ENCODE assay signal across 17 cellular contexts in the genomic region with DNA sequence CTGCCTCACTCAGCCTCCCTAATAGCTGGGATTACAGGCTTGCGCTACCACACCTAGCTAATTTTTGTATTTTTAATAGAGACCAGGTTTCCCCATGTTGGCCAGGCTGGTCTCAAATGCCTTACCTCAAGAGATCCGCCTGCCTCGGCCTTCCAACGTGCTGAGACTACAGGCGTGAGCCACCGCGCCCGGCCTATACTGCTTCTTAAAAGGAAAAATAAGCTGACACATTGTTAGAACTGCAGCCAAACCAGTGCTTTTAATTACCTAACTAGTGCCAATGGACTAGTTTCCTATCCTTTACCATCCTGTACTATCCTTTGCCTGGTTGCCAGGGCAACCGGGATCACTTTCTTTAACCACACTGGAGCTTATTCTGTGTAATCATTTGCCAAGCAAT.
DNase-seq lines count a peak whose midpoint lies in the region; TF ChIP-seq lines count a peak whose summit lies in the region.
"Had no signal": no experiment of that assay in that cellular context is flagged by ENCODE, and none has a peak within 500 bp of the region (broad histone marks: within the 10 kb centered on the region; RNA-seq: fewer than 3 reads in every experiment).

No MANE protein-coding gene starts in this region.

- H3K9me2 ChIP-seq in hepatocyte (replicated peaks; ENCODE audit: insufficient read depth), result no peaks in the 10 kb centered on the region

- no peak overlapping the region for H2AFZ ChIP-seq in hepatocyte
- no peak overlapping the region for H2AFZ ChIP-seq in trophoblast cell (ENCODE audit: insufficient read depth, low read length, poor library complexity)
- H2AFZ ChIP-seq: GM23338 had no signal

- intact Hi-C loops in posterior vena cava (cut with DNase I), result no loop called here

- no peaks in the 10 kb centered on the region for H3K79me1 ChIP-seq in trophoblast cell (ENCODE audit: low read length)

- H2BK120ac ChIP-seq in trophoblast cell (ENCODE audit: insufficient read depth, low read length, poor library complexity), result no peak overlapping the region

- H3K9me3 ChIP-seq in hepatocyte (ENCODE audit: low read depth), result no peaks in the 10 kb centered on the region
- H3K9me3 ChIP-seq in trophoblast cell (ENCODE audit: insufficient read depth, low read depth, low read length), result no peaks in the 10 kb centered on the region

- H3K4me1 ChIP-seq in hepatocyte (ENCODE audit: insufficient read depth) (no peaks in the 10 kb centered on the region), trophoblast cell (ENCODE audit: control insufficient read depth in 1 of 2, insufficient read depth in 2 of 2, low read length in 2 of 2) (no peaks in the 10 kb centered on the region)

- no peak overlapping the region for H2AK5ac ChIP-seq in trophoblast cell (ENCODE audit: low read length)

- H4K91ac ChIP-seq in trophoblast cell (ENCODE audit: low read depth, low read length), result no peak overlapping the region

- no peak for TF ChIP-seq CTCF in hepatocyte (IDR thresholded peaks at IDR 0.05; ENCODE audit: poor library complexity)

- no peak overlapping the region for H4K12ac ChIP-seq in trophoblast cell (ENCODE audit: low read depth, low read length)

- H3K27ac ChIP-seq in hepatocyte, result no peak overlapping the region
- no peak overlapping the region for H3K27ac ChIP-seq in trophoblast cell (ENCODE audit: low read depth, low read length)

- H3K27me3 ChIP-seq in hepatocyte, result no peaks in the 10 kb centered on the region
- no peaks in the 10 kb centered on the region for H3K27me3 ChIP-seq in trophoblast cell (ENCODE audit: insufficient read depth, low read length)

- no peak overlapping the region for H2BK12ac ChIP-seq in trophoblast cell (ENCODE audit: low read length)

- H3K4me3 ChIP-seq in hepatocyte (no peak overlapping the region), trophoblast cell (ENCODE audit: low read depth, low read length) (no peak overlapping the region)
- H3K4me3 ChIP-seq: GM12878, GM23338 had no signal

- H3K79me2 ChIP-seq in hepatocyte, result no peaks in the 10 kb centered on the region
- no peaks in the 10 kb centered on the region for H3K79me2 ChIP-seq in trophoblast cell (ENCODE audit: control insufficient read depth, insufficient read depth, low read length, poor library complexity)

- H3K36me3 ChIP-seq in hepatocyte (replicated peaks; ENCODE audit: insufficient read depth, low read depth), result no peaks in the 10 kb centered on the region
- H3K36me3 ChIP-seq in trophoblast cell (ENCODE audit: control insufficient read depth in 1 of 2, insufficient read depth in 2 of 2, low read length in 2 of 2), result no peaks in the 10 kb centered on the region

- no peak overlapping the region for H2BK5ac ChIP-seq in trophoblast cell (ENCODE audit: low read depth, low read length, poor library complexity)

- no peak overlapping the region for H3K4ac ChIP-seq in trophoblast cell (ENCODE audit: low read depth, low read length)

- no peaks in the 10 kb centered on the region for H4K20me1 ChIP-seq in hepatocyte (ENCODE audit: insufficient read depth, poor library complexity, severe bottlenecking)

- no peak overlapping the region for H3K9ac ChIP-seq in trophoblast cell (ENCODE audit: low read length)

- no peak overlapping the region for H3K18ac ChIP-seq in trophoblast cell (ENCODE audit: low read length)

- H3K14ac ChIP-seq in trophoblast cell (ENCODE audit: low read length), result no peak overlapping the region

- no peak overlapping the region for H3K23ac ChIP-seq in trophoblast cell (ENCODE audit: low read length)

- H4K8ac ChIP-seq in trophoblast cell (ENCODE audit: low read depth, low read length), result no peak overlapping the region

- 97% methylated on average over 9 of the region's 9 CpGs for WGBS in hepatocyte (ENCODE audit: low lambda C conversion rate, missing lambda C conversion rate)
- no CpG with 5 or more reads among the region's 9 CpGs for WGBS in trophoblast cell (ENCODE audit: extremely low coverage, insufficient coverage, insufficient read length)

- DNase-seq in NCI-H748 (lab: John Stamatoyannopoulos, UW; ENCODE audit: unreplicated experiment) (peak; percentile 21), NCI-H748 treated with DMSO at 0.1 percent for 48 hours (lab: John Stamatoyannopoulos, UW) (no peak), glomerular visceral epithelial cell (ENCODE audit: extremely low spot score) (peak; percentile 22), posterior vena cava (ENCODE audit: low spot score) (peak; percentile 72), hepatocyte (ENCODE audit: low spot score) (no peak), trophoblast cell (no peak)
- DNase-seq: C1 segment of cervical spinal cord; Calu3; CD4-positive, alpha-beta memory T cell; COR-L47; DMS79; EL; GDM1; H9; HFFc6 had no signal

- H3K4me2 ChIP-seq in hepatocyte, result no peak overlapping the region
- no peak overlapping the region for H3K4me2 ChIP-seq in trophoblast cell (ENCODE audit: low read length)
- H3K4me2 ChIP-seq: GM23338 had no signal

Comparison
In these comparisons a context has a peak if more than half of its experiments do, and no peak if none do; other contexts are left out.
1. DNase-seq: peak in NCI-H748 (single experiment), glomerular visceral epithelial cell (single experiment) and posterior vena cava (single experiment); none in NCI-H748 treated with DMSO at 0.1 percent for 48 hours (single experiment), hepatocyte (single experiment) and trophoblast cell (0 of 2).